Comparison of ENCODE assay signal across 18 cellular contexts in the genomic region with DNA sequence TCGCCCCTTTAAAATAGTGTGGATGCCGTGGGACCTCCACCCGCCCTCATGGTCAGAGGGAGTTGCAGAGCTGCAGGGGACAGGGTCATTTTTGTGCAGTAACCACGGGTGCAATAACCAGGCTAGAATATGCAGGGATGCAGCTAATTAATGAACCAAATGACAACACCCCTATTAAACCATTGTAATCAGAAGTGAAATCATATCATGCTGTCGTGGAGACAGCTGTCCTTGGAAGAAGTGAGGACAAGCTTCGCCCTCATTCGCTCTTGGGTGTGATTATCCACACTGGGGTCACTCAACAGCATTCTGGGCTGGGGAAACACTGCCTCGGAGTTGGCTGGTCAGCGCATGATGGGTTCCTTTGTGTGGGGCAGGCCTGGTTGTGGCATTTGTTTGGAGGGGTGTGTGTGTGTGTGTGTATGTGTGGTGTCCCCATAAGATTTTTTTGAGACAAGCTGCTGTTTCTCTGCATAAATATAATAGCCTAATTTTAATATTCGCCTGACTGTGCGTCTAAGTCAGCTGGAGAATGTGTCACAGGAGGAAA.
DNase-seq lines count a peak whose midpoint lies in the region; ATAC-seq and TF ChIP-seq lines count a peak whose summit lies in the region.
"Had no signal": no experiment of that assay in that cellular context is flagged by ENCODE, and none has a peak within 500 bp of the region (broad histone marks: within the 10 kb centered on the region; RNA-seq: fewer than 3 reads in every experiment).

No MANE protein-coding gene starts in this region.

- TF ChIP-seq POLR2A in spleen (IDR thresholded peaks at IDR 0.05) = no peak

- peak overlapping the region in 3 of 5 experiments; percentile 72 to 97 (median 78) for H3K27ac Mint-ChIP-seq in brain

- no peak overlapping the region for H3K27ac ChIP-seq in spleen

- 75 to 82% (median 78%) methylated on average over 11 of the region's 11 CpGs for WGBS in spleen, 5 donors

- TF ChIP-seq CTCF in brain (conservative IDR thresholded peaks at IDR 0.05) (no peak), spleen (IDR thresholded peaks at IDR 0.05 in 8 of 11, conservative IDR thresholded peaks at IDR 0.05 in 3 of 11) (no peak)

- DNase-seq in D341Med (ENCODE audit: low spot score) = peak; percentile 21
- peak; percentile 5 for DNase-seq in mucosa of gallbladder (ENCODE audit: low spot score)
- DNase-seq in spleen = peak; percentile 52
- no peak for DNase-seq in NCI-H345 (lab: John Stamatoyannopoulos, UW)
- DNase-seq in occipital lobe (lab: John Stamatoyannopoulos, UW) = no peak
- DNase-seq: CD4-positive, CD25-positive, alpha-beta regulatory T cell; Kasumi-1; NCI-H1092 treated with DMSO at 0.1 percent for 48 hours; NCI-H146; NCI-H1930; NCI-H2107; NCI-H446; NCI-H524 treated with DMSO at 0.1 percent for 48 hours; NCI-H774 had no signal

- H3K9me3 Mint-ChIP-seq in brain = peaks cover 4 to 64% (median 7%) of the 10 kb centered on the region in 5 experiments

- H3K27me3 Mint-ChIP-seq in brain = no peaks in the 10 kb centered on the region

- H3K27me3 ChIP-seq in spleen (replicated peaks in 1 of 7) = peaks cover 0 to 35% (median 0%) of the 10 kb centered on the region in 7 donors

- peaks cover 0 to 17% (median 6%) of the 10 kb centered on the region in 6 donors for H3K4me1 ChIP-seq in spleen

- H3K9me3 ChIP-seq in spleen = peaks cover 0 to 12% (median 6%) of the 10 kb centered on the region in 8 donors

- no peak for ATAC-seq in HG02840 (IDR thresholded peaks at IDR 0.05; ENCODE audit: low FRiP score, unreplicated experiment)
- ATAC-seq: HCT116 had no signal

- peak overlapping the region in 1 of 5 experiments; percentile 35 for H3K4me3 Mint-ChIP-seq in brain

- no peaks in the 10 kb centered on the region for H3K36me3 ChIP-seq in spleen

- no peak overlapping the region for H3K4me3 ChIP-seq in spleen
- H3K4me3 ChIP-seq: K562 had no signal

- peaks cover 39% of the 10 kb centered on the region for H3K4me1 Mint-ChIP-seq in brain

- intact Hi-C loops in spleen (cut with DNase I; ENCODE audit: low total_unique reads) = no loop called here

- H3K36me3 Mint-ChIP-seq in brain = no peaks in the 10 kb centered on the region
- H3K36me3 Mint-ChIP-seq: CD4-positive, CD25-positive, alpha-beta regulatory T cell had no signal

Comparison
In these comparisons a context has a peak if more than half of its experiments do, and no peak if none do; other contexts are left out.
1. DNase-seq: peak in D341Med (single experiment), mucosa of gallbladder (single experiment) and spleen (single experiment); none in NCI-H345 (single experiment) and occipital lobe (single experiment).